ENCODE assay signal across 9 cellular contexts in genomic region chr20:34377072-34377847, GRCh38. TPM values are rescaled to one million over a fixed set of nuclear protein-coding genes. Genes with fewer than 3 reads are reported as not detected.
DNase-seq lines count a peak whose midpoint lies in the region; ATAC-seq lines count a peak whose summit lies in the region.
"Had no signal": no experiment of that assay in that cellular context is flagged by ENCODE, and none has a peak within 500 bp of the region (broad histone marks: within the 10 kb centered on the region; RNA-seq: fewer than 3 reads in every experiment).

No MANE protein-coding gene starts in this region.

- ATAC-seq in CD4-positive, CD25-positive, alpha-beta regulatory T cell (ENCODE audit: low read depth in 2 of 2) = no peak
- ATAC-seq in GM18861 (IDR thresholded peaks at IDR 0.05; ENCODE audit: unreplicated experiment) = peak; percentile 83
- ATAC-seq in HG02870 (IDR thresholded peaks at IDR 0.05; ENCODE audit: unreplicated experiment) = peak; percentile 86
- peak; percentile 51 to 70 for ATAC-seq in activated T-cell treated with anti-CD3 and anti-CD28 coated beads, Interleukin-2, amount 50 U/mL, for 4 hours

- H3K9me3 ChIP-seq in CD4-positive, CD25-positive, alpha-beta regulatory T cell (ENCODE audit: control insufficient read depth in 2 of 2, low read length in 2 of 2) = no peaks in the 10 kb centered on the region

- peaks cover 16% of the 10 kb centered on the region for H3K36me3 Mint-ChIP-seq in CD4-positive, CD25-positive, alpha-beta regulatory T cell
- peaks cover 7% of the 10 kb centered on the region for H3K36me3 Mint-ChIP-seq in activated T-cell treated with anti-CD3 and anti-CD28 coated beads, Interleukin-2, amount 50 U/mL, for 4 hours (ENCODE audit: insufficient read depth)

- no peak for DNase-seq in CD4-positive, CD25-positive, alpha-beta regulatory T cell
- DNase-seq in activated T-cell treated with anti-CD3 and anti-CD28 coated beads, Interleukin-2, amount 50 U/mL, for 4 hours = no peak
- no peak for DNase-seq in DMS 273 (lab: John Stamatoyannopoulos, UW; ENCODE audit: unreplicated experiment)
- DNase-seq in ureter (ENCODE audit: low spot score) = no peak
- no peak for DNase-seq in activated CD4-positive, CD25-positive, alpha-beta regulatory T cell (lab: John Stamatoyannopoulos, UW)
- no peak for DNase-seq in Kasumi-1 (lab: John Stamatoyannopoulos, UW)

- H3K36me3 ChIP-seq in CD4-positive, CD25-positive, alpha-beta regulatory T cell (ENCODE audit: control insufficient read depth, insufficient read depth, low read length) = peaks cover 24% of the 10 kb centered on the region

- no peaks in the 10 kb centered on the region for H3K27me3 Mint-ChIP-seq in CD4-positive, CD25-positive, alpha-beta regulatory T cell
- no peaks in the 10 kb centered on the region for H3K27me3 Mint-ChIP-seq in activated T-cell treated with anti-CD3 and anti-CD28 coated beads, Interleukin-2, amount 50 U/mL, for 4 hours (ENCODE audit: low read depth)

- H3K9me3 Mint-ChIP-seq in CD4-positive, CD25-positive, alpha-beta regulatory T cell = no peaks in the 10 kb centered on the region
- no peaks in the 10 kb centered on the region for H3K9me3 Mint-ChIP-seq in activated T-cell treated with anti-CD3 and anti-CD28 coated beads, Interleukin-2, amount 50 U/mL, for 4 hours

- H3K4me3 ChIP-seq in CD4-positive, CD25-positive, alpha-beta regulatory T cell (ENCODE audit: low read depth, low read length) = no peak overlapping the region

- H3K27ac Mint-ChIP-seq in CD4-positive, CD25-positive, alpha-beta regulatory T cell = peak overlapping the region in 2 of 3 donors; percentile 25 to 76

- peaks cover 3% of the 10 kb centered on the region for H3K4me1 ChIP-seq in CD4-positive, CD25-positive, alpha-beta regulatory T cell (ENCODE audit: control insufficient read depth, insufficient read depth, low read length, poor library complexity, severe bottlenecking)

- H3K27me3 ChIP-seq in CD4-positive, CD25-positive, alpha-beta regulatory T cell (ENCODE audit: control insufficient read depth, insufficient read depth, low read length) = no peaks in the 10 kb centered on the region

- H3K27ac ChIP-seq in CD4-positive, CD25-positive, alpha-beta regulatory T cell (ENCODE audit: insufficient read depth, low read length, poor library complexity, severe bottlenecking) = no peak overlapping the region
- H3K27ac ChIP-seq: KMS-11 had no signal

- peak overlapping the region in 1 of 4 donors; percentile 13 for H3K4me3 Mint-ChIP-seq in CD4-positive, CD25-positive, alpha-beta regulatory T cell
- H3K4me3 Mint-ChIP-seq in activated T-cell treated with anti-CD3 and anti-CD28 coated beads, Interleukin-2, amount 50 U/mL, for 4 hours = no peak overlapping the region

- peaks cover 21 to 50% (median 30%) of the 10 kb centered on the region in 4 donors for H3K4me1 Mint-ChIP-seq in CD4-positive, CD25-positive, alpha-beta regulatory T cell
- H3K4me1 Mint-ChIP-seq in activated T-cell treated with anti-CD3 and anti-CD28 coated beads, Interleukin-2, amount 50 U/mL, for 4 hours (ENCODE audit: low read depth) = peaks cover 31% of the 10 kb centered on the region

RNA-seq across cellular contexts. Expression of gene ITCH, which starts 14.2 kb away (rescaled TPM):
- 58.1 TPM for total RNA-seq in CD4-positive, CD25-positive, alpha-beta regulatory T cell
- 10 to 100 TPM; 12.4 to 26.8 (median 14.7) TPM for polyA plus RNA-seq in CD4-positive, CD25-positive, alpha-beta regulatory T cell
- 10 to 100 TPM; 41.6 to 45.6 (median 45.1) TPM for total RNA-seq in activated T-cell treated with anti-CD3 and anti-CD28 coated beads, Interleukin-2, amount 50 U/mL, for 4 hours
- total RNA-seq in ureter = 65.0 TPM

Comparison
In these comparisons a context has a peak if more than half of its experiments do, and no peak if none do; other contexts are left out.
1. ATAC-seq: peak in GM18861 (single experiment), HG02870 (single experiment) and activated T-cell treated with anti-CD3 and anti-CD28 coated beads, Interleukin-2, amount 50 U/mL, for 4 hours (2 of 2); none in CD4-positive, CD25-positive, alpha-beta regulatory T cell (0 of 2).